11 cellular contexts compared by ENCODE assay signal in genomic region chr1:157494093-157494492, GRCh38. TPM values are rescaled to one million over a fixed set of nuclear protein-coding genes. Genes with fewer than 3 reads are reported as not detected.
"Had no signal": no experiment of that assay in that cellular context is flagged by ENCODE, and none has a peak within 500 bp of the region (broad histone marks: within the 10 kb centered on the region; RNA-seq: fewer than 3 reads in every experiment).

No MANE protein-coding gene starts in this region.

- FAIRE-seq: H54 had no signal

- H3K4me3 Mint-ChIP-seq: GM23338, H9, HFFc6 had no signal

- H3K27ac ChIP-seq: GM23248 had no signal

- H3K4me2 ChIP-seq: GM23338 had no signal

- DNase-seq: GM23248, GOT3, H7, H9, HCEC 1CT, HFFc6 had no signal

- H3K4me1 ChIP-seq: HAP-1 had no signal

- H3K27ac Mint-ChIP-seq: GM23338, H9, HFFc6 had no signal

- H3K36me3 ChIP-seq: HAP-1 had no signal

- H3K4me3 ChIP-seq: GM23248, GM23338, HAP-1 had no signal

- ATAC-seq: GM23338, HCT116 had no signal

- H3K9ac ChIP-seq: GM23248 had no signal

- H2AFZ ChIP-seq: GM23248, GM23338 had no signal

- H3K9me3 Mint-ChIP-seq: H9, HFFc6 had no signal

- H3K9me3 ChIP-seq: HAP-1 had no signal

RNA-seq across cellular contexts. Expression of gene FCRL5, which starts 58.2 kb away (rescaled TPM):
- total RNA-seq: GM23248, H4, HFFc6 had no signal
- polyA plus RNA-seq: GM23248 had no signal
